In genomic region chr3:117150628-117151027, GRCh38 we compare ENCODE assay signal across 25 cellular contexts.
"Had no signal": no experiment of that assay in that cellular context is flagged by ENCODE, and none has a peak within 500 bp of the region (broad histone marks: within the 10 kb centered on the region; RNA-seq: fewer than 3 reads in every experiment).

No MANE protein-coding gene starts in this region.

- H3K4me3 Mint-ChIP-seq: activated naive CD8-positive, alpha-beta T cell; activated T-helper 17 cell treated with anti-CD3 and anti-CD28 coated beads, Interleukin-2, amount 50 U/mL, for 72 hours; central memory CD8-positive, alpha-beta T cell; nephron progenitor cell; stimulated activated naive B cell treated with anti-CD40 and anti-IgM and Interleukin-4, amounts not matched to agents 10 μg/mL and 1 μg/mL and 100 μg/mL, for 72 hours had no signal

- H3K4me1 ChIP-seq: breast epithelium, colonic mucosa, esophagus muscularis mucosa, gastrocnemius medialis had no signal

- H3K27me3 Mint-ChIP-seq: activated naive CD8-positive, alpha-beta T cell; activated T-helper 17 cell treated with anti-CD3 and anti-CD28 coated beads, Interleukin-2, amount 50 U/mL, for 72 hours; central memory CD8-positive, alpha-beta T cell; stimulated activated naive B cell treated with anti-CD40 and anti-IgM and Interleukin-4, amounts not matched to agents 10 μg/mL and 1 μg/mL and 100 μg/mL, for 72 hours had no signal

- H3K36me3 Mint-ChIP-seq: activated naive CD8-positive, alpha-beta T cell; stimulated activated naive B cell treated with anti-CD40 and anti-IgM and Interleukin-4, amounts not matched to agents 10 μg/mL and 1 μg/mL and 100 μg/mL, for 72 hours had no signal

- DNase-seq: activated CD4-positive, alpha-beta T cell treated with anti-CD3 and anti-CD28 coated beads for 1 hour; activated CD4-positive, alpha-beta T cell treated with anti-CD3 and anti-CD28 coated beads, Interleukin-2, amount 50 U/mL, for 1 hour; activated naive CD4-positive, alpha-beta T cell; activated T-cell treated with anti-CD3 and anti-CD28 coated beads, Interleukin-2, amount 50 U/mL, for 1 hour; amniotic stem cell; colonic mucosa; gastrocnemius medialis; head of caudate nucleus; hypothalamus; mesenchymal stem cell; mucosa of descending colon; nephron progenitor cell; occipital lobe; posterior cingulate gyrus; stimulated activated CD4-positive, alpha-beta T cell treated with anti-CD3 and anti-CD28 coated beads, Interleukin-2, amount 100 ng/mL, for 48 hours; stimulated activated CD8-positive, alpha-beta memory T cell treated with anti-CD3 and anti-CD28 coated beads, Interleukin-4, amount 100 ng/mL, for 48 hours; stimulated activated naive B cell treated with anti-CD40 and anti-IgM and Interleukin-4, amounts not matched to agents 10 μg/mL and 1 μg/mL and 100 μg/mL, for 72 hours; T-helper 1 cell; trophoblast cell had no signal

- H3K36me3 ChIP-seq: breast epithelium, colonic mucosa, esophagus muscularis mucosa, gastrocnemius medialis had no signal

- H3K4me3 ChIP-seq: breast epithelium, colonic mucosa, esophagus muscularis mucosa, gastrocnemius medialis, mucosa of descending colon had no signal

- H3K27ac ChIP-seq: breast epithelium, colonic mucosa, esophagus muscularis mucosa, gastrocnemius medialis had no signal

- H3K4me1 Mint-ChIP-seq: activated T-helper 17 cell treated with anti-CD3 and anti-CD28 coated beads, Interleukin-2, amount 50 U/mL, for 72 hours; central memory CD8-positive, alpha-beta T cell; stimulated activated naive B cell treated with anti-CD40 and anti-IgM and Interleukin-4, amounts not matched to agents 10 μg/mL and 1 μg/mL and 100 μg/mL, for 72 hours had no signal

- H3K27ac Mint-ChIP-seq: activated naive CD8-positive, alpha-beta T cell; activated T-helper 17 cell treated with anti-CD3 and anti-CD28 coated beads, Interleukin-2, amount 50 U/mL, for 72 hours; nephron progenitor cell; stimulated activated naive B cell treated with anti-CD40 and anti-IgM and Interleukin-4, amounts not matched to agents 10 μg/mL and 1 μg/mL and 100 μg/mL, for 72 hours had no signal

- H3K27me3 ChIP-seq: breast epithelium, colonic mucosa, esophagus muscularis mucosa, gastrocnemius medialis had no signal

- H3K9me3 ChIP-seq: breast epithelium, colonic mucosa, esophagus muscularis mucosa, gastrocnemius medialis, mucosa of descending colon had no signal

- H3K9me3 Mint-ChIP-seq: nephron progenitor cell; stimulated activated naive B cell treated with anti-CD40 and anti-IgM and Interleukin-4, amounts not matched to agents 10 μg/mL and 1 μg/mL and 100 μg/mL, for 72 hours had no signal

- ATAC-seq: activated T-helper 17 cell treated with anti-CD3 and anti-CD28 coated beads, Interleukin-2, amount 50 U/mL, for 72 hours; gastrocnemius medialis; mucosa of descending colon; sciatic nerve; stimulated activated naive B cell treated with anti-CD40 and anti-IgM and Interleukin-4, amounts not matched to agents 10 μg/mL and 1 μg/mL and 100 μg/mL, for 72 hours had no signal
